Comparison of ENCODE assay signal across 1 cellular context in genomic region chrX:72121381-72121780, GRCh38.
TF ChIP-seq lines count a peak whose summit lies in the region.

No MANE protein-coding gene starts in this region.

TF ChIP-seq in endothelial cell of umbilical vein, 7 proteins besides CTCF, POLR2A, EP300 and RAD21:
- TF ChIP-seq EZH2 (IDR thresholded peaks at IDR 0.05; ENCODE audit: borderline replicate concordance, low read depth, low read length, severe bottlenecking), result no peak
- TF ChIP-seq FOS (IDR thresholded peaks at IDR 0.05; ENCODE audit: borderline replicate concordance, insufficient read depth, low read length), result peak; percentile 28
